30 cellular contexts compared by ENCODE assay signal in genomic region chr14:72098202-72098601, GRCh38.
"Had no signal": no experiment of that assay in that cellular context is flagged by ENCODE, and none has a peak within 500 bp of the region (broad histone marks: within the 10 kb centered on the region; RNA-seq: fewer than 3 reads in every experiment).

No MANE protein-coding gene starts in this region.

- H3K27me3 ChIP-seq: adrenal gland, body of pancreas, colonic mucosa, gastrocnemius medialis had no signal

- H3K4me3 Mint-ChIP-seq: activated CD4-positive, alpha-beta memory T cell treated with anti-CD3 and anti-CD28 coated beads for 36 hours; activated CD4-positive, alpha-beta T cell treated with anti-CD3 and anti-CD28 coated beads for 36 hours; activated CD4-positive, alpha-beta T cell treated with anti-CD3 and anti-CD28 coated beads, Interleukin-2, amount 10 ng/mL, durations not matched to agents 24 days and 14 days; activated CD8-positive, alpha-beta memory T cell treated with anti-CD3 and anti-CD28 coated beads, Interleukin-2, amount 10 ng/mL, durations not matched to agents 7 days and 5 days; activated CD8-positive, alpha-beta T cell treated with anti-CD3 and anti-CD28 coated beads, Interleukin-2, amount 10 ng/mL, durations not matched to agents 7 days and 5 days; activated naive CD4-positive, alpha-beta T cell treated with anti-CD3 and anti-CD28 coated beads for 36 hours; activated naive CD4-positive, alpha-beta T cell treated with anti-CD3 and anti-CD28 coated beads, Interleukin-2, amount 50 U/mL, for 24 hours; activated naive CD8-positive, alpha-beta T cell treated with anti-CD3 and anti-CD28 coated beads for 36 hours; activated naive CD8-positive, alpha-beta T cell treated with anti-CD3 and anti-CD28 coated beads, Interleukin-2, amount 50 U/mL, for 24 hours; activated T-helper 1 cell treated with anti-CD3 and anti-CD28 coated beads, Interleukin-12 subunit alpha, Interleukin-12 subunit beta, Interleukin-2, Interleukin-4 antibody, amounts not matched to agents 30 ng/mL and 10 ng/mL and 1 ng/mL, durations not matched to agents 14 hours and 24 hours and 36 hours had no signal

- H3K27ac ChIP-seq: adrenal gland, body of pancreas, colonic mucosa, epithelial cell of prostate, gastrocnemius medialis had no signal

- ATAC-seq: activated CD4-positive, alpha-beta T cell treated with anti-CD3 and anti-CD28 coated beads for 36 hours; activated CD8-positive, alpha-beta memory T cell treated with anti-CD3 and anti-CD28 coated beads, Interleukin-2, amount 10 ng/mL, durations not matched to agents 7 days and 5 days; activated CD8-positive, alpha-beta T cell treated with anti-CD3 and anti-CD28 coated beads, Interleukin-2, amount 10 ng/mL, durations not matched to agents 7 days and 5 days; activated naive CD8-positive, alpha-beta T cell treated with anti-CD3 and anti-CD28 coated beads, Interleukin-2, amount 50 U/mL, for 24 hours; body of pancreas; gastrocnemius medialis had no signal

- H3K9me3 ChIP-seq: adrenal gland, body of pancreas, colonic mucosa, gastrocnemius medialis had no signal

- H3K4me1 ChIP-seq: adrenal gland, body of pancreas, colonic mucosa, gastrocnemius medialis had no signal

- H3K4me1 Mint-ChIP-seq: activated naive CD4-positive, alpha-beta T cell treated with anti-CD3 and anti-CD28 coated beads, Interleukin-2, amount 50 U/mL, for 24 hours; activated naive CD8-positive, alpha-beta T cell treated with anti-CD3 and anti-CD28 coated beads for 36 hours; activated naive CD8-positive, alpha-beta T cell treated with anti-CD3 and anti-CD28 coated beads, Interleukin-2, amount 50 U/mL, for 24 hours had no signal

- DNase-seq: activated CD4-positive, alpha-beta memory T cell treated with anti-CD3 and anti-CD28 coated beads for 36 hours; activated CD4-positive, alpha-beta T cell treated with anti-CD3 and anti-CD28 coated beads for 36 hours; activated CD4-positive, alpha-beta T cell treated with anti-CD3 and anti-CD28 coated beads, Interleukin-2, amount 10 ng/mL, durations not matched to agents 24 days and 14 days; activated CD4-positive, CD25-positive, alpha-beta regulatory T cell; activated CD4-positive, CD25-positive, alpha-beta regulatory T cell treated with anti-CD3 and anti-CD28 coated beads, Interleukin-2, amount 50 U/mL, for 72 hours; activated CD8-positive, alpha-beta memory T cell treated with anti-CD3 and anti-CD28 coated beads, Interleukin-2, amount 10 ng/mL, durations not matched to agents 7 days and 5 days; activated CD8-positive, alpha-beta memory T cell treated with anti-CD3 and anti-CD28 coated beads, Interleukin-2, amount 50 U/mL, for 4 hours; activated CD8-positive, alpha-beta T cell treated with anti-CD3 and anti-CD28 coated beads, Interleukin-2, amount 10 ng/mL, durations not matched to agents 7 days and 5 days; activated effector memory CD4-positive, alpha-beta T cell treated with anti-CD3 and anti-CD28 coated beads, Interleukin-2, amount 50 U/mL, for 16 hours; activated naive CD4-positive, alpha-beta T cell treated with anti-CD3 and anti-CD28 coated beads for 36 hours; activated naive CD8-positive, alpha-beta T cell treated with anti-CD3 and anti-CD28 coated beads for 36 hours; activated naive CD8-positive, alpha-beta T cell treated with anti-CD3 and anti-CD28 coated beads, Interleukin-2, amount 50 U/mL, for 24 hours; activated T-cell treated with anti-CD3 and anti-CD28 coated beads, Interleukin-2, amount 50 U/mL, for 1 hour; activated T-cell treated with anti-CD3 and anti-CD28 coated beads, Interleukin-2, amount 50 U/mL, for 48 hours; adrenal gland; amygdala; aorta; body of pancreas; central memory CD4-positive, alpha-beta T cell; cerebellar nuclear complex; colonic mucosa; effector CD8-positive, alpha-beta T cell; foreskin fibroblast; gastrocnemius medialis; glutamatergic neuron; T-helper 2 cell had no signal

- H3K9me3 Mint-ChIP-seq: activated CD4-positive, alpha-beta memory T cell treated with anti-CD3 and anti-CD28 coated beads for 36 hours; activated CD4-positive, alpha-beta T cell treated with anti-CD3 and anti-CD28 coated beads, Interleukin-2, amount 10 ng/mL, durations not matched to agents 24 days and 14 days; activated naive CD4-positive, alpha-beta T cell treated with anti-CD3 and anti-CD28 coated beads for 36 hours; activated naive CD8-positive, alpha-beta T cell treated with anti-CD3 and anti-CD28 coated beads for 36 hours; activated naive CD8-positive, alpha-beta T cell treated with anti-CD3 and anti-CD28 coated beads, Interleukin-2, amount 50 U/mL, for 24 hours; activated T-helper 1 cell treated with anti-CD3 and anti-CD28 coated beads, Interleukin-12 subunit alpha, Interleukin-12 subunit beta, Interleukin-2, Interleukin-4 antibody, amounts not matched to agents 30 ng/mL and 10 ng/mL and 1 ng/mL, durations not matched to agents 14 hours and 24 hours and 36 hours; activated T-helper 2 cell treated with anti-CD3 and anti-CD28 coated beads, Interferon-gamma antibody, Interleukin-2, Interleukin-4, amounts not matched to agents 10 μg/mL and 5 μg/mL and 100 μg/mL, durations not matched to agents 14 hours and 24 hours and 36 hours had no signal

- H3K36me3 Mint-ChIP-seq: activated CD4-positive, alpha-beta memory T cell treated with anti-CD3 and anti-CD28 coated beads for 36 hours; activated naive CD4-positive, alpha-beta T cell treated with anti-CD3 and anti-CD28 coated beads, Interleukin-2, amount 50 U/mL, for 24 hours; activated naive CD8-positive, alpha-beta T cell treated with anti-CD3 and anti-CD28 coated beads for 36 hours had no signal

- H3K27ac Mint-ChIP-seq: activated CD4-positive, alpha-beta memory T cell treated with anti-CD3 and anti-CD28 coated beads for 36 hours; activated CD4-positive, alpha-beta T cell treated with anti-CD3 and anti-CD28 coated beads for 36 hours; activated CD4-positive, alpha-beta T cell treated with anti-CD3 and anti-CD28 coated beads, Interleukin-2, amount 10 ng/mL, durations not matched to agents 24 days and 14 days; activated CD8-positive, alpha-beta memory T cell treated with anti-CD3 and anti-CD28 coated beads, Interleukin-2, amount 10 ng/mL, durations not matched to agents 7 days and 5 days; activated CD8-positive, alpha-beta T cell treated with anti-CD3 and anti-CD28 coated beads, Interleukin-2, amount 10 ng/mL, durations not matched to agents 7 days and 5 days; activated naive CD4-positive, alpha-beta T cell treated with anti-CD3 and anti-CD28 coated beads for 36 hours; activated naive CD4-positive, alpha-beta T cell treated with anti-CD3 and anti-CD28 coated beads, Interleukin-2, amount 50 U/mL, for 24 hours; activated naive CD8-positive, alpha-beta T cell treated with anti-CD3 and anti-CD28 coated beads for 36 hours; activated naive CD8-positive, alpha-beta T cell treated with anti-CD3 and anti-CD28 coated beads, Interleukin-2, amount 50 U/mL, for 24 hours; activated T-helper 1 cell treated with anti-CD3 and anti-CD28 coated beads, Interleukin-12 subunit alpha, Interleukin-12 subunit beta, Interleukin-2, Interleukin-4 antibody, amounts not matched to agents 30 ng/mL and 10 ng/mL and 1 ng/mL, durations not matched to agents 14 hours and 24 hours and 36 hours; activated T-helper 2 cell treated with anti-CD3 and anti-CD28 coated beads, Interferon-gamma antibody, Interleukin-2, Interleukin-4, amounts not matched to agents 10 μg/mL and 5 μg/mL and 100 μg/mL, durations not matched to agents 14 hours and 24 hours and 36 hours had no signal

- H3K36me3 ChIP-seq: adrenal gland, colonic mucosa, gastrocnemius medialis had no signal

- H3K4me3 ChIP-seq: adrenal gland, body of pancreas, colonic mucosa, gastrocnemius medialis had no signal
